23 cellular contexts compared by ENCODE assay signal in genomic region chr9:68472119-68472518, GRCh38.
"Had no signal": no experiment of that assay in that cellular context is flagged by ENCODE, and none has a peak within 500 bp of the region (broad histone marks: within the 10 kb centered on the region; RNA-seq: fewer than 3 reads in every experiment).

No MANE protein-coding gene starts in this region.

- H3K36me3 ChIP-seq: WERI-Rb-1 had no signal

- H3K4me3 ChIP-seq: K562, SK-N-MC had no signal

- ATAC-seq: activated CD4-positive, alpha-beta T cell treated with anti-CD3 and anti-CD28 coated beads for 36 hours; activated T-helper 17 cell treated with anti-CD3 and anti-CD28 coated beads, Interleukin-2, amount 50 U/mL, for 72 hours; K562; Panc1; Right ventricle myocardium inferior; T-cell had no signal

- DNase-seq: activated CD4-positive, alpha-beta memory T cell treated with anti-CD3 and anti-CD28 coated beads, Interleukin-2, amount 10 ng/mL, durations not matched to agents 7 days and 5 days; activated CD4-positive, alpha-beta T cell treated with anti-CD3 and anti-CD28 coated beads for 36 hours; activated CD4-positive, alpha-beta T cell treated with anti-CD3 and anti-CD28 coated beads, Interleukin-2, amount 50 U/mL, for 1 hour; activated gamma-delta T cell; activated naive CD4-positive, alpha-beta T cell treated with anti-CD3 and anti-CD28 coated beads for 36 hours; activated naive CD8-positive, alpha-beta T cell treated with anti-CD3 and anti-CD28 coated beads for 36 hours; activated T-cell treated with anti-CD3 and anti-CD28 coated beads for 4 hours; activated T-cell treated with anti-CD3 and anti-CD28 coated beads, Interleukin-2, amount 50 U/mL, for 48 hours; anterior cingulate cortex; Karpas-422; NCI-H1105 treated with DMSO at 0.1 percent for 48 hours; NCI-H1436 treated with DMSO at 0.1 percent for 48 hours; NCI-H187; NCI-H2081; NCI-H510A treated with DMSO at 0.1 percent for 48 hours; RPMI8226; T-cell; WERI-Rb-1 had no signal

- H3K27ac ChIP-seq: SK-N-MC, WERI-Rb-1 had no signal
